ENCODE assay signal across 8 cellular contexts in genomic region chr14:65336191-65336591, GRCh38.
A peak's percentile ranks its signal among the peaks of the same experiment; 100 is the strongest.
DNase-seq lines count a peak whose midpoint lies in the region; ATAC-seq and FAIRE-seq lines count a peak whose summit lies in the region.

No MANE protein-coding gene starts in this region.

- H3K27ac Mint-ChIP-seq in activated naive CD4-positive, alpha-beta T cell treated with anti-CD3 and anti-CD28 coated beads, Interleukin-2, amount 50 U/mL, for 24 hours = peak overlapping the region; percentile 84

- no peak for DNase-seq in GM18507 (ENCODE audit: extremely low spot score, insufficient read length, low read depth)
- peak; percentile 51 to 56 for DNase-seq in stimulated activated CD4-positive, alpha-beta T cell treated with anti-CD3 and anti-CD28 coated beads, Interleukin-2, amount 100 ng/mL, for 24 hours
- DNase-seq in iPS-NIHi7 (ENCODE audit: extremely low spot score) = no peak
- DNase-seq in epidermal melanocyte (ENCODE audit: insufficient read length, low spot score) = no peak
- no peak for DNase-seq in cardiac septum (ENCODE audit: low spot score)

- H3K4me3 Mint-ChIP-seq in activated naive CD4-positive, alpha-beta T cell treated with anti-CD3 and anti-CD28 coated beads, Interleukin-2, amount 50 U/mL, for 24 hours = peak overlapping the region; percentile 24

- intact Hi-C loops in cardiac septum (cut with DNase I) = no loop called here

- peaks cover 39% of the 10 kb centered on the region for H3K4me1 Mint-ChIP-seq in activated naive CD4-positive, alpha-beta T cell treated with anti-CD3 and anti-CD28 coated beads, Interleukin-2, amount 50 U/mL, for 24 hours

- H3K9me3 Mint-ChIP-seq in activated naive CD4-positive, alpha-beta T cell treated with anti-CD3 and anti-CD28 coated beads, Interleukin-2, amount 50 U/mL, for 24 hours = no peaks in the 10 kb centered on the region

- ATAC-seq in HG03354 (IDR thresholded peaks at IDR 0.05; ENCODE audit: poor library complexity, severe bottlenecking, unreplicated experiment) (peak; percentile 49), HG03457 (IDR thresholded peaks at IDR 0.05; ENCODE audit: unreplicated experiment) (no peak)

- H3K36me3 Mint-ChIP-seq in activated naive CD4-positive, alpha-beta T cell treated with anti-CD3 and anti-CD28 coated beads, Interleukin-2, amount 50 U/mL, for 24 hours = no peaks in the 10 kb centered on the region

- FAIRE-seq in GM18507 (lab: Jason Lieb, UNC) = peak; percentile 36

- no peaks in the 10 kb centered on the region for H3K27me3 Mint-ChIP-seq in activated naive CD4-positive, alpha-beta T cell treated with anti-CD3 and anti-CD28 coated beads, Interleukin-2, amount 50 U/mL, for 24 hours

Comparison
In these comparisons a context has a peak if more than half of its experiments do, and no peak if none do; other contexts are left out.
1. DNase-seq: peak in stimulated activated CD4-positive, alpha-beta T cell treated with anti-CD3 and anti-CD28 coated beads, Interleukin-2, amount 100 ng/mL, for 24 hours (2 of 2); none in GM18507 (single experiment), iPS-NIHi7 (single experiment), epidermal melanocyte (single experiment) and cardiac septum (single experiment).